Comparison of ENCODE assay signal across 1 cellular context in the genomic region with DNA sequence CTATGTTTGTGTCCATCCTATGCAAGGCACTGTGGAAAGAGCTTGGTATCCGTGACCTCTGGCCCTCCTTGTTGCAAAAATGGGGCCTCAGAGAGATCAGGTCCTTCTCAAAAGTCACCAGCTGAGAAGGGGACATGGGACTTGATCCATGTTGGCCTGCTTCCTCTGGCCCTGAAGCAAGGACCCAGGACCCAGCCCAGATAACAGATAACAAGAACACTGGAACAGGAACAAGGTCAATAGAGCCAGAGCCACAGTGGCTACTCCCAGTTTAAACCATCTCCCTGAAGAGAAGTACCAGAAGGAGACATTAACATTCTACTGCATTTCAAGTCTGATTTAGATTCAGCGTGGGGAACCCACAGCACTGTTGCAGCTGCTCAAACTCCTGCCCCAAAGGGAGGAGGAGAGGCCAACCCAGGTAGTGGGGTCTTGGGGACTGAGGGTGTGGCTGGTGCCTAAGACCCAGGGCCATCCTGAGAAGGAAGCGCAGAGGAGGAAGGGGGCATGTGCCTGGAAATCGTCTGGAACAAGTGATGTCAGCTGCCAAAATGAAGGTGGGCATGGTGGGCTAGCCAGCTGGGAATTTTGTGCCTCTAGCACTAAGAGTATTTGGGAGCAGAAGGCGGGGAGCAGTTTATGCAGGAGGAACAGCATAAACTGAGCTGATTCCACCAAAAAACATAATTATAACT.
TF ChIP-seq lines count a peak whose summit lies in the region.

No MANE protein-coding gene starts in this region.

TF ChIP-seq in GM12878, 131 proteins besides CTCF, POLR2A, EP300 and RAD21:
- TF ChIP-seq, protein P1, sequence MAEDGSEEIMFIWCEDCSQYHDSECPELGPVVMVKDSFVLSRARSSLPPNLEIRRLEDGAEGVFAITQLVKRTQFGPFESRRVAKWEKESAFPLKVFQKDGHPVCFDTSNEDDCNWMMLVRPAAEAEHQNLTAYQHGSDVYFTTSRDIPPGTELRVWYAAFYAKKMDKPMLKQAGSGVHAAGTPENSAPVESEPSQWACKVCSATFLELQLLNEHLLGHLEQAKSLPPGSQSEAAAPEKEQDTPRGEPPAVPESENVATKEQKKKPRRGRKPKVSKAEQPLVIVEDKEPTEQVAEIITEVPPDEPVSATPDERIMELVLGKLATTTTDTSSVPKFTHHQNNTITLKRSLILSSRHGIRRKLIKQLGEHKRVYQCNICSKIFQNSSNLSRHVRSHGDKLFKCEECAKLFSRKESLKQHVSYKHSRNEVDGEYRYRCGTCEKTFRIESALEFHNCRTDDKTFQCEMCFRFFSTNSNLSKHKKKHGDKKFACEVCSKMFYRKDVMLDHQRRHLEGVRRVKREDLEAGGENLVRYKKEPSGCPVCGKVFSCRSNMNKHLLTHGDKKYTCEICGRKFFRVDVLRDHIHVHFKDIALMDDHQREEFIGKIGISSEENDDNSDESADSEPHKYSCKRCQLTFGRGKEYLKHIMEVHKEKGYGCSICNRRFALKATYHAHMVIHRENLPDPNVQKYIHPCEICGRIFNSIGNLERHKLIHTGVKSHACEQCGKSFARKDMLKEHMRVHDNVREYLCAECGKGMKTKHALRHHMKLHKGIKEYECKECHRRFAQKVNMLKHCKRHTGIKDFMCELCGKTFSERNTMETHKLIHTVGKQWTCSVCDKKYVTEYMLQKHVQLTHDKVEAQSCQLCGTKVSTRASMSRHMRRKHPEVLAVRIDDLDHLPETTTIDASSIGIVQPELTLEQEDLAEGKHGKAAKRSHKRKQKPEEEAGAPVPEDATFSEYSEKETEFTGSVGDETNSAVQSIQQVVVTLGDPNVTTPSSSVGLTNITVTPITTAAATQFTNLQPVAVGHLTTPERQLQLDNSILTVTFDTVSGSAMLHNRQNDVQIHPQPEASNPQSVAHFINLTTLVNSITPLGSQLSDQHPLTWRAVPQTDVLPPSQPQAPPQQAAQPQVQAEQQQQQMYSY (CRISPR knock-in tag; IDR thresholded peaks at IDR 0.05) = no peak
- no peak for TF ChIP-seq CHD2 (IDR thresholded peaks at IDR 0.05; ENCODE audit: borderline replicate concordance, low read depth, low read length)
- no peak for TF ChIP-seq E4F1 (IDR thresholded peaks at IDR 0.05; ENCODE audit: borderline replicate concordance, partially characterized antibody)
- TF ChIP-seq IRF4 (IDR thresholded peaks at IDR 0.05; ENCODE audit: low read depth, low read length) = no peak
- TF ChIP-seq HCFC1 (IDR thresholded peaks at IDR 0.05; ENCODE audit: low read length) = no peak
- no peak for TF ChIP-seq NR2F1 (conservative IDR thresholded peaks at IDR 0.05)
- TF ChIP-seq, protein P2, sequence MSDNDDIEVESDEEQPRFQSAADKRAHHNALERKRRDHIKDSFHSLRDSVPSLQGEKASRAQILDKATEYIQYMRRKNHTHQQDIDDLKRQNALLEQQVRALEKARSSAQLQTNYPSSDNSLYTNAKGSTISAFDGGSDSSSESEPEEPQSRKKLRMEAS (IDR thresholded peaks at IDR 0.05; ENCODE audit: low read depth, low read length) = no peak
- TF ChIP-seq BCL3 (IDR thresholded peaks at IDR 0.05; ENCODE audit: borderline replicate concordance, insufficient read depth, low read depth, low read length, poor library complexity, severe bottlenecking) = no peak
- TF ChIP-seq CBX3 (IDR thresholded peaks at IDR 0.05; ENCODE audit: borderline replicate concordance, low read depth) = no peak
- no peak for TF ChIP-seq PML (IDR thresholded peaks at IDR 0.05; ENCODE audit: low read length)
- no peak for TF ChIP-seq ZBTB11 (CRISPR knock-in tag; IDR thresholded peaks at IDR 0.05)
- TF ChIP-seq ZNF592 (IDR thresholded peaks at IDR 0.05) = no peak
- TF ChIP-seq ZBED1 (IDR thresholded peaks at IDR 0.05; ENCODE audit: borderline replicate concordance) = no peak
